Comparison of ENCODE assay signal across 33 cellular contexts in the genomic region with DNA sequence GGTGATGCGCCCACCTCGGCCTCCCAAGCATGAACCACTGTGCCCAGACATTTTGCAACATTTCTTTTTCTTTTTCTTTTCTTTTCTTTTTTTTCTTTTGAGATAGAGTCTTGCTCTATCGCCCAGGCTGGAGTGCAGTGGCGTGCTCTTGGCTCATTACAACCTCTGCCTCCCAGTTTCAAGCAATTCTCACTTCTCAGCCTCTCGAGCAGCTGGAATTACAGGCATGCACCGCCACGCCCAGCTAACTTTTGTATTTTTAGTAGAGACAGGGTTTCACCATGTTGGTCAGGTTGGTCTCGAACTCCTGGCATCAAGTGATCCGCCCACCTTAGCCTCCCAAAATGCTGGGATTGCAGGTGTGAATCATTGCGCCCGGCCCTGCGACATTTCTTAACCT. TPM values are rescaled to one million over a fixed set of nuclear protein-coding genes. Genes with fewer than 3 reads are reported as not detected.
DNase-seq lines count a peak whose midpoint lies in the region; ATAC-seq, FAIRE-seq and TF ChIP-seq lines count a peak whose summit lies in the region.
"Had no signal": no experiment of that assay in that cellular context is flagged by ENCODE, and none has a peak within 500 bp of the region (broad histone marks: within the 10 kb centered on the region; RNA-seq: fewer than 3 reads in every experiment).

No MANE protein-coding gene starts in this region.

- no peak for TF ChIP-seq EP300 in A549 (IDR thresholded peaks at IDR 0.05)
- peak; percentile 90 for TF ChIP-seq EP300 in Ishikawa (IDR thresholded peaks at IDR 0.05; ENCODE audit: borderline replicate concordance)

- H3K36me3 ChIP-seq in kidney (ENCODE audit: control insufficient read depth in 1 of 2, insufficient read depth in 2 of 2, low read length in 2 of 2), result no peaks in the 10 kb centered on the region
- H3K36me3 ChIP-seq in thyroid gland, result no peaks in the 10 kb centered on the region

- H3K9ac ChIP-seq in kidney (ENCODE audit: low read length in 2 of 2), result no peak overlapping the region

- no peaks in the 10 kb centered on the region for H3K4me1 Mint-ChIP-seq in activated naive CD8-positive, alpha-beta T cell treated with anti-CD3 and anti-CD28 coated beads for 36 hours
- H3K4me1 Mint-ChIP-seq: CD4-positive, alpha-beta memory T cell had no signal

- TF ChIP-seq CTCF in A549 (IDR thresholded peaks at IDR 0.05), result no peak
- TF ChIP-seq CTCF in kidney (IDR thresholded peaks at IDR 0.05; ENCODE audit: borderline replicate concordance, extremely low read depth, insufficient read depth), result no peak
- TF ChIP-seq CTCF in thyroid gland (IDR thresholded peaks at IDR 0.05), result no peak

- no peak overlapping the region for H3K4me3 Mint-ChIP-seq in activated naive CD8-positive, alpha-beta T cell treated with anti-CD3 and anti-CD28 coated beads for 36 hours
- H3K4me3 Mint-ChIP-seq: CD4-positive, alpha-beta memory T cell had no signal

- no peaks in the 10 kb centered on the region for H3K36me3 Mint-ChIP-seq in activated naive CD8-positive, alpha-beta T cell treated with anti-CD3 and anti-CD28 coated beads for 36 hours
- H3K36me3 Mint-ChIP-seq: CD4-positive, alpha-beta memory T cell had no signal

- no peak overlapping the region for H3K4me3 ChIP-seq in A549
- H3K4me3 ChIP-seq in kidney (ENCODE audit: low read length in 2 of 2), result no peak overlapping the region
- no peak overlapping the region for H3K4me3 ChIP-seq in thyroid gland (replicated peaks in 1 of 3)
- H3K4me3 ChIP-seq: K562, SJCRH30 had no signal

- POLR2A ChIA-PET in A549 (lab: Yijun Ruan, JAX), result no interaction called here

- DNase-seq in A549 (ENCODE audit: low read depth in 1 of 2, low spot score in 1 of 2) (no peak), kidney (peak; percentile 23), thyroid gland (peak; percentile 61 to 68), nucleus accumbens (lab: John Stamatoyannopoulos, UW) (no peak)
- DNase-seq in activated naive CD8-positive, alpha-beta T cell treated with anti-CD3 and anti-CD28 coated beads for 36 hours, result no peak
- DNase-seq: 8988T; C1 segment of cervical spinal cord; CD4-positive, alpha-beta memory T cell; COR-L47; DMS 273 treated with DMSO at 0.1 percent for 48 hours; DMS79 treated with DMSO at 0.1 percent for 48 hours; GF-D8; Kasumi-1; MV-4-11; NCI-H1105; NCI-H146; NCI-H1930; NCI-H2107; NCI-H446; NCI-H524 treated with DMSO at 0.1 percent for 48 hours; NCI-H774; SJCRH30 had no signal

- 89% methylated on average over 12 of the region's 12 CpGs for WGBS in A549 (ENCODE audit: missing lambda C conversion rate)
- 66 to 77% methylated on average over 12 of the region's 12 CpGs for WGBS in thyroid gland, 2 donors

- H3K27me3 Mint-ChIP-seq in activated naive CD8-positive, alpha-beta T cell treated with anti-CD3 and anti-CD28 coated beads for 36 hours, result peaks cover 12% of the 10 kb centered on the region

- H3K27ac ChIP-seq in A549, result peak overlapping the region; percentile 90 to 97; a peak in 5 of 6 replicates
- H3K27ac ChIP-seq in kidney (ENCODE audit: low read depth in 2 of 2, low read length in 2 of 2), result no peak overlapping the region
- peak overlapping the region in 1 of 3 donors; percentile 17 for H3K27ac ChIP-seq in thyroid gland
- H3K27ac ChIP-seq: SJCRH30 had no signal

- H3K4me1 ChIP-seq in A549 (peaks cover 54% of the 10 kb centered on the region), kidney (ENCODE audit: control insufficient read depth in 1 of 2, insufficient read depth in 1 of 2, low read depth in 1 of 2, low read length in 2 of 2) (peaks cover 13 to 17% of the 10 kb centered on the region in 2 donors), thyroid gland (peaks cover 22 to 39% of the 10 kb centered on the region in 2 donors)
- H3K4me1 ChIP-seq: SJCRH30 had no signal

- H3K27me3 ChIP-seq in thyroid gland, result no peaks in the 10 kb centered on the region
- H3K27me3 ChIP-seq: SJCRH30 had no signal

- intact Hi-C loops in kidney (cut with DNase I), result no loop called here
- intact Hi-C loops in thyroid gland (cut with DNase I), result no loop called here

- H3K9me3 Mint-ChIP-seq in activated naive CD8-positive, alpha-beta T cell treated with anti-CD3 and anti-CD28 coated beads for 36 hours, result no peaks in the 10 kb centered on the region
- H3K9me3 Mint-ChIP-seq: CD4-positive, alpha-beta memory T cell had no signal

- ATAC-seq in A549 (no peak), GM18861 (IDR thresholded peaks at IDR 0.05; ENCODE audit: unreplicated experiment) (no peak)
- ATAC-seq: HepG2, K562, Right ventricle myocardium inferior, SK-N-SH treated with all-trans-retinoic acid at 6 μM for 48 hours had no signal

- CTCF ChIA-PET in A549 (lab: Yijun Ruan, JAX), result interaction anchor here (1.0 kb wide), 1 partner anchor 10 kb away, joined by 3 read pairs; no protein-coding TSS in a partner anchor

- no peaks in the 10 kb centered on the region for H3K9me3 ChIP-seq in A549
- H3K9me3 ChIP-seq in kidney (ENCODE audit: control insufficient read depth in 1 of 2, low read length in 2 of 2), result no peaks in the 10 kb centered on the region
- H3K9me3 ChIP-seq in thyroid gland, result no peaks in the 10 kb centered on the region

- H3K4me2 ChIP-seq in A549, result peak overlapping the region; percentile 19; the same call in 1 of the 3 replicates

- TF ChIP-seq RAD21 in A549 (conservative IDR thresholded peaks at IDR 0.05 in 1 of 2, IDR thresholded peaks at IDR 0.05 in 1 of 2) (no peak), Ishikawa (IDR thresholded peaks at IDR 0.05; ENCODE audit: low read depth) (no peak; the same call in 1 of the 2 replicates)

- H3K27ac Mint-ChIP-seq in activated naive CD8-positive, alpha-beta T cell treated with anti-CD3 and anti-CD28 coated beads for 36 hours, result no peak overlapping the region
- H3K27ac Mint-ChIP-seq: CD4-positive, alpha-beta memory T cell had no signal

- no peak for TF ChIP-seq POLR2A in A549 (IDR thresholded peaks at IDR 0.05; ENCODE audit: low read length)
- no peak for TF ChIP-seq POLR2A in thyroid gland (IDR thresholded peaks at IDR 0.05)

- no peak for FAIRE-seq in A549 (lab: Jason Lieb, UNC)
- no peak for FAIRE-seq in kidney (lab: Jason Lieb, UNC)
- FAIRE-seq: GM12892, HepG2, K562 had no signal

TF ChIP-seq in Ishikawa, 13 proteins besides CTCF, POLR2A, EP300 and RAD21 (continues in another document):
- no peak for TF ChIP-seq YY1 (IDR thresholded peaks at IDR 0.05; ENCODE audit: low read depth)

RNA-seq across cellular contexts. Expression of a gene that starts 7.6 kb away (rescaled TPM):
- polyA plus RNA-seq in A549 (2011; rRNA removed), result 57.1 and 105 TPM in 2 replicates
- 72.4 and 91.1 TPM in 2 replicates for polyA plus RNA-seq in A549 (2012; cell fraction: cytosol; rRNA removed)
- polyA plus RNA-seq in A549 (2012; cell fraction: nucleus; rRNA removed), result 197 and 207 TPM in 2 replicates
- polyA plus RNA-seq in A549 (2017; fragmentation: RNase III; extraction: RNeasy Plus Mini Kit Qiagen cat#74134 plus additional on column Dnase treatment), result 56.0 to 56.4 TPM (median 56.0 TPM) in 3 replicates
- polyA minus RNA-seq in A549 (2011; rRNA and poly(A)+ RNA removed), result 176 and 179 TPM in 2 replicates
- total RNA-seq in kidney, result 127 TPM
- 22.5 TPM for polyA plus RNA-seq in kidney (ENCODE audit: insufficient read depth, low read depth, low replicate concordance)
- total RNA-seq in thyroid gland, result 100 to 1,000 TPM in 2 of 4 donors, 10 to 100 TPM in 2; 90.7 to 153 (median 101) TPM
- 1 to 10 TPM; 2.0 to 2.5 TPM for total RNA-seq in activated naive CD8-positive, alpha-beta T cell treated with anti-CD3 and anti-CD28 coated beads for 36 hours

RNA-seq across cellular contexts. Expression of a gene that starts 19.0 kb away (rescaled TPM):
- polyA plus RNA-seq in A549 (2011; rRNA removed) (not detected in 2 replicates), A549 (2017; fragmentation: RNase III; extraction: RNeasy Plus Mini Kit Qiagen cat#74134 plus additional on column Dnase treatment) (not detected in 3 replicates), kidney (ENCODE audit: insufficient read depth, low read depth, low replicate concordance) (0.82 TPM)
- 0.06 and 0.08 TPM in 2 replicates for polyA plus RNA-seq in A549 (2012; cell fraction: cytosol; rRNA removed)
- not detected in 2 replicates for polyA plus RNA-seq in A549 (2012; cell fraction: nucleus; rRNA removed)
- polyA minus RNA-seq in A549 (2011; rRNA and poly(A)+ RNA removed), result not detected in 2 replicates
- total RNA-seq in kidney (not detected), thyroid gland (not detected)
- not detected for total RNA-seq in activated naive CD8-positive, alpha-beta T cell treated with anti-CD3 and anti-CD28 coated beads for 36 hours
- total RNA-seq: CD4-positive, alpha-beta memory T cell; H4; HT1080; K562; M059J; Right ventricle myocardium inferior; SJCRH30 had no signal
- polyA plus RNA-seq: AG04450; CD4-positive, alpha-beta memory T cell; K562 had no signal

RNA-seq across cellular contexts. Expression of a gene that starts 29.5 kb away (rescaled TPM):
- polyA plus RNA-seq in A549 (2011; rRNA removed), result 0.94 and 1.5 TPM in 2 replicates
- 4.3 and 7.2 TPM in 2 replicates for polyA plus RNA-seq in A549 (2012; cell fraction: cytosol; rRNA removed)
- 15.2 and 17.0 TPM in 2 replicates for polyA plus RNA-seq in A549 (2012; cell fraction: nucleus; rRNA removed)
- 4.3 to 4.9 TPM (median 4.7 TPM) in 3 replicates for polyA plus RNA-seq in A549 (2017; fragmentation: RNase III; extraction: RNeasy Plus Mini Kit Qiagen cat#74134 plus additional on column Dnase treatment)
- polyA minus RNA-seq in A549 (2011; rRNA and poly(A)+ RNA removed), result 1.2 and 2.7 TPM in 2 replicates
- total RNA-seq in kidney, result 11.6 TPM
- polyA plus RNA-seq in kidney (ENCODE audit: insufficient read depth, low read depth, low replicate concordance), result 15.6 TPM
- total RNA-seq in thyroid gland, result under 1 TPM in 2 of 4 donors, not detected in 2; 0.44 to 0.78 TPM
- not detected for total RNA-seq in activated naive CD8-positive, alpha-beta T cell treated with anti-CD3 and anti-CD28 coated beads for 36 hours
- total RNA-seq: CD4-positive, alpha-beta memory T cell; H4; HT1080; M059J; SJCRH30 had no signal
- polyA plus RNA-seq: AG04450; CD4-positive, alpha-beta memory T cell had no signal

RNA-seq across cellular contexts. Expression of a gene that starts 58.3 kb away (rescaled TPM):
- polyA plus RNA-seq in A549 (2011; rRNA removed), result 222 and 249 TPM in 2 replicates
- 330 and 432 TPM in 2 replicates for polyA plus RNA-seq in A549 (2012; cell fraction: cytosol; rRNA removed)
- 944 and 1,061 TPM in 2 replicates for polyA plus RNA-seq in A549 (2012; cell fraction: nucleus; rRNA removed)
- 254 to 344 TPM (median 332 TPM) in 3 replicates for polyA plus RNA-seq in A549 (2017; fragmentation: RNase III; extraction: RNeasy Plus Mini Kit Qiagen cat#74134 plus additional on column Dnase treatment)
- 229 and 304 TPM in 2 replicates for polyA minus RNA-seq in A549 (2011; rRNA and poly(A)+ RNA removed)
- 301 TPM for total RNA-seq in kidney
- 42.9 TPM for polyA plus RNA-seq in kidney (ENCODE audit: insufficient read depth, low read depth, low replicate concordance)
- total RNA-seq in thyroid gland, result 10 to 100 TPM; 28.6 to 37.2 (median 31.2) TPM
- total RNA-seq in activated naive CD8-positive, alpha-beta T cell treated with anti-CD3 and anti-CD28 coated beads for 36 hours, result under 1 TPM; 0.10 to 0.85 TPM
- polyA plus RNA-seq: CD4-positive, alpha-beta memory T cell had no signal

Comparison
In these comparisons a context has a peak if more than half of its experiments do, and no peak if none do; other contexts are left out.
1. DNase-seq: peak in kidney (single experiment) and thyroid gland (2 of 2); none in A549 (0 of 2), nucleus accumbens (0 of 56) and activated naive CD8-positive, alpha-beta T cell treated with anti-CD3 and anti-CD28 coated beads for 36 hours (single experiment).
2. H3K27ac ChIP-seq: peak in A549 (2 of 2); none in kidney (0 of 2).
3. RNA of a gene that starts 7.6 kb away (total RNA-seq): 127 TPM in kidney (single experiment) and 90.7 to 153 TPM in thyroid gland; 2.0 to 2.5 TPM in activated naive CD8-positive, alpha-beta T cell treated with anti-CD3 and anti-CD28 coated beads for 36 hours; every median in the first group is over 10 times any median in the second.